In the genomic region with DNA sequence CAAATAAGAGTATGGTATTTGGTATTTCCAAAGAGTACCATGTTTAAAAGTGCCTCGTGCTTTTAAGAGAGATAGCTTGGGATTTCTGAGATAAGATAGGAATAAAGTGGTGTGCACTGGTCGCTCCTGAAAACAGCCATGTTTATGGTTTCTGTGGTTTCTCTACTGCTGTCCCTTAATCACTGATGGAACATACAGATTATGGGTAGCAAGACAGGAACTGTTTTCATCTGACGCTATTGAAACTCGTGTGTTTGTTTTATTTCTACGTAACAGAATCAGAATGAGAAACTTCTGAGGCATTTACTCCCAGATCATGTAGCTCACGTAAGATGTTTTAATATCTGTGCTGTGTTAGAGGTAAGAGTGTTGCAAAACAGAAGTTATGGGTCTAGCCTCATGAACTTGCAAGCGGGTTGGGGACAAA, we compare ENCODE assay signal across 16 cellular contexts.
DNase-seq lines count a peak whose midpoint lies in the region; ATAC-seq and TF ChIP-seq lines count a peak whose summit lies in the region.
"Had no signal": no experiment of that assay in that cellular context is flagged by ENCODE, and none has a peak within 500 bp of the region (broad histone marks: within the 10 kb centered on the region; RNA-seq: fewer than 3 reads in every experiment).

No MANE protein-coding gene starts in this region.

- peaks cover 17% of the 10 kb centered on the region for H3K4me1 Mint-ChIP-seq in activated T-cell treated with anti-CD3 and anti-CD28 coated beads, Interleukin-2, amount 50 U/mL, for 24 hours (ENCODE audit: low read depth)
- H3K4me1 Mint-ChIP-seq in T-helper 1 cell treated with Interleukin-12 subunit alpha and Interleukin-12 subunit beta and Interleukin-4 antibody, amounts not matched to agents 30 μg/mL and 1 μg/mL, for 36 hours (ENCODE audit: low read depth) = peaks cover 9% of the 10 kb centered on the region

- peaks cover 2% of the 10 kb centered on the region for H3K9me3 Mint-ChIP-seq in activated T-cell treated with anti-CD3 and anti-CD28 coated beads, Interleukin-2, amount 50 U/mL, for 24 hours
- no peaks in the 10 kb centered on the region for H3K9me3 Mint-ChIP-seq in T-helper 1 cell treated with Interleukin-12 subunit alpha and Interleukin-12 subunit beta and Interleukin-4 antibody, amounts not matched to agents 30 μg/mL and 1 μg/mL, for 36 hours

- 19% methylated on average over 7 of the region's 7 CpGs for WGBS in smooth muscle cell (ENCODE audit: low lambda C conversion rate)

- H3K4me1 ChIP-seq in smooth muscle cell (ENCODE audit: low read depth) (no peaks in the 10 kb centered on the region), upper lobe of right lung (no peaks in the 10 kb centered on the region)

- TF ChIP-seq CTCF in choroid plexus epithelial cell (conservative IDR thresholded peaks at IDR 0.05; ENCODE audit: low read depth, low read length) (no peak), smooth muscle cell (IDR thresholded peaks at IDR 0.05; ENCODE audit: borderline replicate concordance, insufficient read depth, poor library complexity, severe bottlenecking) (no peak), upper lobe of right lung (IDR thresholded peaks at IDR 0.05) (no peak)

- H3K27me3 ChIP-seq in smooth muscle cell (ENCODE audit: low read depth) (no peaks in the 10 kb centered on the region), upper lobe of right lung (no peaks in the 10 kb centered on the region)

- no peak overlapping the region for H3K9ac ChIP-seq in smooth muscle cell (ENCODE audit: low read depth)

- H3K36me3 ChIP-seq in smooth muscle cell (ENCODE audit: low read depth) = no peaks in the 10 kb centered on the region
- H3K36me3 ChIP-seq in upper lobe of right lung = peaks cover 40% of the 10 kb centered on the region

- no peaks in the 10 kb centered on the region for H3K9me3 ChIP-seq in smooth muscle cell (replicated peaks; ENCODE audit: low read depth)
- H3K9me3 ChIP-seq in upper lobe of right lung = no peaks in the 10 kb centered on the region

- H3K79me2 ChIP-seq in smooth muscle cell (ENCODE audit: low read depth) = no peaks in the 10 kb centered on the region

- H3K27ac ChIP-seq in smooth muscle cell (ENCODE audit: low read depth) = peak overlapping the region; percentile 39
- H3K27ac ChIP-seq in upper lobe of right lung = no peak overlapping the region
- H3K27ac ChIP-seq: VCaP had no signal

- DNase-seq in activated T-cell treated with anti-CD3 and anti-CD28 coated beads, Interleukin-2, amount 50 U/mL, for 24 hours = no peak
- DNase-seq in activated T-cell treated with anti-CD3 and anti-CD28 coated beads for 4 hours (no peak), choroid plexus epithelial cell (ENCODE audit: low read depth) (peak; percentile 53), smooth muscle cell (lab: John Stamatoyannopoulos, UW; ENCODE audit: unreplicated experiment) (no peak), upper lobe of right lung (no peak), MV-4-11 (lab: John Stamatoyannopoulos, UW) (no peak), AML-193 (lab: John Stamatoyannopoulos, UW) (no peak)
- DNase-seq: ACHN; activated CD8-positive, alpha-beta memory T cell treated with anti-CD3 and anti-CD28 coated beads, Interleukin-2, amount 50 U/mL, for 4 hours; amygdala; mammary epithelial cell; NCI-H2081; NCI-H524 treated with DMSO at 0.1 percent for 48 hours; stimulated activated naive CD4-positive, alpha-beta T cell treated with Interleukin-2 at 50 U/mL for 16 hours had no signal

- no peak for ATAC-seq in upper lobe of right lung

- peaks cover 50% of the 10 kb centered on the region for H3K36me3 Mint-ChIP-seq in activated T-cell treated with anti-CD3 and anti-CD28 coated beads, Interleukin-2, amount 50 U/mL, for 24 hours (ENCODE audit: low read depth)
- peaks cover 15% of the 10 kb centered on the region for H3K36me3 Mint-ChIP-seq in T-helper 1 cell treated with Interleukin-12 subunit alpha and Interleukin-12 subunit beta and Interleukin-4 antibody, amounts not matched to agents 30 μg/mL and 1 μg/mL, for 36 hours (ENCODE audit: low read depth)

- peaks cover under 1% of the 10 kb centered on the region for H3F3A ChIP-seq in smooth muscle cell (ENCODE audit: low read depth)

- intact Hi-C loops in upper lobe of right lung (cut with DNase I) = no loop called here

- peak overlapping the region; percentile 48 for H3K27ac Mint-ChIP-seq in activated T-cell treated with anti-CD3 and anti-CD28 coated beads, Interleukin-2, amount 50 U/mL, for 24 hours
- peak overlapping the region; percentile 21 for H3K27ac Mint-ChIP-seq in T-helper 1 cell treated with Interleukin-12 subunit alpha and Interleukin-12 subunit beta and Interleukin-4 antibody, amounts not matched to agents 30 μg/mL and 1 μg/mL, for 36 hours

- H3K4me3 ChIP-seq in choroid plexus epithelial cell (ENCODE audit: low read depth, low read length) (no peak overlapping the region), smooth muscle cell (no peak overlapping the region), upper lobe of right lung (no peak overlapping the region)

- H3K4me2 ChIP-seq in smooth muscle cell = peak overlapping the region; percentile 8

- H3K27me3 Mint-ChIP-seq in activated T-cell treated with anti-CD3 and anti-CD28 coated beads, Interleukin-2, amount 50 U/mL, for 24 hours = no peaks in the 10 kb centered on the region
- no peaks in the 10 kb centered on the region for H3K27me3 Mint-ChIP-seq in T-helper 1 cell treated with Interleukin-12 subunit alpha and Interleukin-12 subunit beta and Interleukin-4 antibody, amounts not matched to agents 30 μg/mL and 1 μg/mL, for 36 hours (ENCODE audit: low read depth)

- no peak overlapping the region for H2AFZ ChIP-seq in smooth muscle cell (ENCODE audit: low read depth)

- peaks cover 4% of the 10 kb centered on the region for H4K20me1 ChIP-seq in smooth muscle cell (ENCODE audit: low read depth)

- H3K4me3 Mint-ChIP-seq in activated T-cell treated with anti-CD3 and anti-CD28 coated beads, Interleukin-2, amount 50 U/mL, for 24 hours = no peak overlapping the region
- no peak overlapping the region for H3K4me3 Mint-ChIP-seq in T-helper 1 cell treated with Interleukin-12 subunit alpha and Interleukin-12 subunit beta and Interleukin-4 antibody, amounts not matched to agents 30 μg/mL and 1 μg/mL, for 36 hours
